Comparison of ENCODE assay signal across 14 cellular contexts in the genomic region with DNA sequence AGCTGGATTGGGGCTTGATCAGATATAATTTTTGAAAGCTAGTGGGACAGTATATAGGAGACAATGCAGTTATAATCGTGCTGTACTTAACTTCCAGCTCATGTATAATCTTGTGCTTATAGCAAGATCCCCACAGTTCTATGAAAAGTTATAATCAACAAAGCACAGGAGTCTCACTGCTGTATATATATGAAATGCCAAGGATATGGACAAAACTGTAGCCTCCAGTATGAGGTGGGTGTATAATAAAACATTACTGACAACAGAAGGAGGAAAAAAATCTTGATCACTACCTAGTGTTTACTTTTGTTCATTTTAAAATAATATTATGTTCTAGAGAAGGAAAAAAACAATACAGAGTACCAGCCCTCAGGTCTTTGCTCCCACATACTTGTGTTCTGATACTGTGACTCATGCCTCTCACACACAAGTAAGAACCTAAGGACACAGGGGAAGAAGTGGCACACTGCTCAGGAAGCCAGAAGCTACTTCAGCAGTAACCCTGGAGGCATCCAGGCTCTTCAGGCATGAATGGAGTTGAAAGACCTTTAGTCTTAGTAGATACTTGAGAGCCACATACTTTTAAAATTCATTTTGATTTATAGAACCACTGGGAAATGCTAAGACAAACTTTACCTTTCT.
DNase-seq lines count a peak whose midpoint lies in the region; ATAC-seq and TF ChIP-seq lines count a peak whose summit lies in the region.
"Had no signal": no experiment of that assay in that cellular context is flagged by ENCODE, and none has a peak within 500 bp of the region (broad histone marks: within the 10 kb centered on the region; RNA-seq: fewer than 3 reads in every experiment).

No MANE protein-coding gene starts in this region.

- CTCF ChIA-PET in GM10248 (lab: Yijun Ruan, JAX), result interaction anchor here (0.8 to 1.5 kb wide), 3 partner anchors 9 to 25 kb away, joined by 3 to 4 read pairs (median 3); no protein-coding TSS in a partner anchor

- intact Hi-C loops in lower lobe of right lung (cut with DNase I) (no loop called here), tibial artery (cut with DNase I; ENCODE audit: low total_unique reads) (no loop called here)

- H3K4me1 ChIP-seq in lower lobe of right lung (no peaks in the 10 kb centered on the region), tibial artery (no peaks in the 10 kb centered on the region)
- H3K4me1 ChIP-seq: HAP-1 had no signal

- H3K4me3 ChIP-seq in lower lobe of right lung (no peak overlapping the region), tibial artery (no peak overlapping the region)
- H3K4me3 ChIP-seq: BLaER1 treated with 17β-estradiol and CSF1 and Interleukin-3, amounts not matched to agents 10 nM and 100 nM; HAP-1; K562 had no signal

- H3K27ac ChIP-seq in lower lobe of right lung, result no peak overlapping the region
- H3K27ac ChIP-seq in tibial artery, result no peak overlapping the region
- H3K27ac ChIP-seq: BLaER1 treated with 17β-estradiol and CSF1 and Interleukin-3, amounts not matched to agents 10 nM and 100 nM had no signal

- DNase-seq in COLO829 (ENCODE audit: low spot score), result peak; percentile 38
- DNase-seq in NCI-H226, result peak; percentile 47
- peak; percentile 35 for DNase-seq in dedifferentiated amniotic fluid mesenchymal stem cell (ENCODE audit: extremely low spot score)
- DNase-seq in lower lobe of right lung, result no peak
- DNase-seq in hippocampal formation (lab: John Stamatoyannopoulos, UW), result no peak
- DNase-seq in SHP77 treated with DMSO at 0.1 percent for 48 hours (lab: John Stamatoyannopoulos, UW), result no peak
- DNase-seq in tibial artery, result no peak
- no peak for DNase-seq in GM10248 (ENCODE audit: extremely low spot score)
- DNase-seq: activated T-cell treated with anti-CD3 and anti-CD28 coated beads, Interleukin-2, amount 50 U/mL, for 72 hours; NCI-H2081 treated with DMSO at 0.1 percent for 48 hours; retina had no signal

- peak; percentile 88 to 91 for ATAC-seq in lower lobe of right lung
- ATAC-seq: activated T-cell treated with anti-CD3 and anti-CD28 coated beads, Interleukin-2, amount 50 U/mL, for 72 hours; K562 had no signal

- TF ChIP-seq CTCF in lower lobe of right lung (IDR thresholded peaks at IDR 0.05) (no peak), tibial artery (IDR thresholded peaks at IDR 0.05) (no peak), GM10248 (IDR thresholded peaks at IDR 0.05; ENCODE audit: control extremely low read depth, extremely low read depth, low read depth, missing control alignments) (no peak)

- H3K36me3 ChIP-seq in lower lobe of right lung, result peaks cover 29% of the 10 kb centered on the region
- peaks cover 0 to 4% (median 0%) of the 10 kb centered on the region in 3 donors for H3K36me3 ChIP-seq in tibial artery
- H3K36me3 ChIP-seq: HAP-1 had no signal

- H3K9me3 ChIP-seq in lower lobe of right lung (no peaks in the 10 kb centered on the region), tibial artery (no peaks in the 10 kb centered on the region)
- H3K9me3 ChIP-seq: BLaER1 treated with 17β-estradiol and CSF1 and Interleukin-3, amounts not matched to agents 10 nM and 100 nM; HAP-1 had no signal

- POLR2A ChIA-PET in GM10248 (lab: Yijun Ruan, JAX), result no interaction called here

- H3K27me3 ChIP-seq in lower lobe of right lung (ENCODE audit: low read depth), result no peaks in the 10 kb centered on the region
- no peaks in the 10 kb centered on the region for H3K27me3 ChIP-seq in tibial artery
- H3K27me3 ChIP-seq: BLaER1 treated with 17β-estradiol and CSF1 and Interleukin-3, amounts not matched to agents 10 nM and 100 nM had no signal

Comparison
In these comparisons a context has a peak if more than half of its experiments do, and no peak if none do; other contexts are left out.
1. DNase-seq: peak in COLO829 (single experiment), NCI-H226 (single experiment) and dedifferentiated amniotic fluid mesenchymal stem cell (single experiment); none in lower lobe of right lung (single experiment), hippocampal formation (0 of 2), SHP77 treated with DMSO at 0.1 percent for 48 hours (single experiment), tibial artery (0 of 2) and GM10248 (single experiment).